20 cellular contexts compared by ENCODE assay signal in genomic region chr10:93457511-93457910, GRCh38. TPM values are rescaled to one million over a fixed set of nuclear protein-coding genes. Genes with fewer than 3 reads are reported as not detected.
DNase-seq lines count a peak whose midpoint lies in the region; ATAC-seq, FAIRE-seq and TF ChIP-seq lines count a peak whose summit lies in the region.
"Had no signal": no experiment of that assay in that cellular context is flagged by ENCODE, and none has a peak within 500 bp of the region (broad histone marks: within the 10 kb centered on the region; RNA-seq: fewer than 3 reads in every experiment).

No MANE protein-coding gene starts in this region.

- H3K79me2 ChIP-seq in endothelial cell of umbilical vein (ENCODE audit: control insufficient read depth, insufficient read depth, low read length) (peaks cover 68% of the 10 kb centered on the region), OCI-LY7 (ENCODE audit: insufficient read depth, low read depth, low read length) (no peaks in the 10 kb centered on the region), MM.1S (ENCODE audit: low read length) (no peaks in the 10 kb centered on the region)

- H3K4me3 ChIP-seq in Panc1 (ENCODE audit: low read depth in 2 of 2, low read length in 2 of 2) (no peak overlapping the region), endothelial cell of umbilical vein (replicated peaks in 1 of 3; ENCODE audit: insufficient read depth in 1 of 3, low read depth in 1 of 3, low read length in 3 of 3) (no peak overlapping the region), upper lobe of right lung (no peak overlapping the region), OCI-LY7 (ENCODE audit: low read depth, low read length, poor library complexity, severe bottlenecking) (no peak overlapping the region), MM.1S (ENCODE audit: low read length) (no peak overlapping the region)

- TF ChIP-seq POLR2A in endothelial cell of umbilical vein (IDR thresholded peaks at IDR 0.05; ENCODE audit: low read depth, low read length) = no peak

- intact Hi-C loops in Panc1 (cut with micrococcal nuclease; ENCODE audit: unreplicated experiment) = no loop called here
- intact Hi-C loops in endothelial cell of umbilical vein (cut with micrococcal nuclease) = no loop called here
- intact Hi-C loops in upper lobe of right lung (cut with DNase I) = no loop called here
- intact Hi-C loops in OCI-LY7 (cut with micrococcal nuclease; ENCODE audit: unreplicated experiment) = no loop called here

- ATAC-seq in Panc1 (no peak), upper lobe of right lung (no peak), GM19397 (IDR thresholded peaks at IDR 0.05; ENCODE audit: unreplicated experiment) (no peak)
- ATAC-seq: activated CD4-positive, CD25-positive, alpha-beta regulatory T cell treated with anti-CD3 and anti-CD28 coated beads, Interleukin-2, amount 50 U/mL, for 24 hours; stimulated activated memory B cell treated with anti-CD40 and anti-IgM and Interleukin-4, amounts not matched to agents 10 μg/mL and 1 μg/mL and 100 μg/mL, for 72 hours had no signal

- no peaks in the 10 kb centered on the region for H3K27me3 Mint-ChIP-seq in osteocyte (ENCODE audit: unreplicated experiment)
- H3K27me3 Mint-ChIP-seq: activated naive CD8-positive, alpha-beta T cell treated with anti-CD3 and anti-CD28 coated beads for 36 hours had no signal

- H3K36me3 Mint-ChIP-seq in osteocyte (ENCODE audit: unreplicated experiment) = peaks cover 38% of the 10 kb centered on the region
- H3K36me3 Mint-ChIP-seq: stimulated activated memory B cell treated with anti-CD40 and anti-IgM and Interleukin-4, amounts not matched to agents 10 μg/mL and 1 μg/mL and 100 μg/mL, for 72 hours had no signal

- H3K9me2 ChIP-seq in OCI-LY7 (ENCODE audit: insufficient read depth, low read length) = no peaks in the 10 kb centered on the region
- no peaks in the 10 kb centered on the region for H3K9me2 ChIP-seq in MM.1S (replicated peaks; ENCODE audit: insufficient read depth, low read length)

- DNase-seq in Panc1 (ENCODE audit: low read depth, low spot score) (no peak), endothelial cell of umbilical vein (ENCODE audit: low read depth, low spot score) (no peak), osteocyte (ENCODE audit: extremely low spot score, unreplicated experiment) (no peak), upper lobe of right lung (no peak), OCI-LY7 (ENCODE audit: low spot score) (no peak), MM.1S (no peak)
- DNase-seq: activated CD8-positive, alpha-beta memory T cell treated with anti-CD3 and anti-CD28 coated beads for 24 hours; activated naive CD8-positive, alpha-beta T cell treated with anti-CD3 and anti-CD28 coated beads for 36 hours; Calu3; GOT3; KBM-7; NCI-H1048; NCI-H2081; NCI-H524; stimulated activated CD4-positive, alpha-beta T cell treated with anti-CD3 and anti-CD28 coated beads, Interleukin-15, amount 100 ng/mL, for 24 hours had no signal

- peaks cover 77% of the 10 kb centered on the region for H3K4me1 Mint-ChIP-seq in osteocyte (ENCODE audit: unreplicated experiment)

- in situ Hi-C loops in Panc1 (cut with HindIII; ENCODE audit: low pct_unique_long_range_greater_than_20kb, low sequenced_read_pairs) = no loop called here

- peak overlapping the region; percentile 99 for H3K27ac Mint-ChIP-seq in osteocyte (ENCODE audit: unreplicated experiment)
- H3K27ac Mint-ChIP-seq: activated naive CD8-positive, alpha-beta T cell treated with anti-CD3 and anti-CD28 coated beads for 36 hours; activated T-helper 1 cell treated with anti-CD3 and anti-CD28 coated beads, Interleukin-12 subunit alpha, Interleukin-12 subunit beta, Interleukin-2, Interleukin-4 antibody, amounts not matched to agents 30 ng/mL and 10 ng/mL and 1 ng/mL, durations not matched to agents 14 hours and 24 hours and 36 hours; stimulated activated memory B cell treated with anti-CD40 and anti-IgM and Interleukin-4, amounts not matched to agents 10 μg/mL and 1 μg/mL and 100 μg/mL, for 72 hours had no signal

- H3F3A ChIP-seq in MM.1S (ENCODE audit: insufficient read depth, low read length) = no peaks in the 10 kb centered on the region

- no peak for TF ChIP-seq CTCF in Panc1 (IDR thresholded peaks at IDR 0.05)
- no peak for TF ChIP-seq CTCF in endothelial cell of umbilical vein (IDR thresholded peaks at IDR 0.05; ENCODE audit: extremely low read depth in 1 of 2, insufficient read depth in 1 of 2, low read depth in 1 of 2, low read length in 2 of 2)
- no peak for TF ChIP-seq CTCF in osteocyte (IDR thresholded peaks at IDR 0.05)
- no peak for TF ChIP-seq CTCF in upper lobe of right lung (IDR thresholded peaks at IDR 0.05)
- TF ChIP-seq CTCF in OCI-LY7 (conservative IDR thresholded peaks at IDR 0.05; ENCODE audit: low read length) = no peak
- TF ChIP-seq CTCF in MM.1S (IDR thresholded peaks at IDR 0.05; ENCODE audit: low read length) = no peak

- no peak for FAIRE-seq in endothelial cell of umbilical vein (lab: Jason Lieb, UNC)
- FAIRE-seq: islet of Langerhans had no signal

- H3K36me3 ChIP-seq in Panc1 (ENCODE audit: control insufficient read depth, insufficient read depth, low read length) (peaks cover 14% of the 10 kb centered on the region), endothelial cell of umbilical vein (ENCODE audit: control insufficient read depth in 2 of 2, extremely low read depth in 1 of 2, insufficient read depth in 2 of 2, low read length in 2 of 2) (peaks cover 19 to 21% of the 10 kb centered on the region in 2 experiments), upper lobe of right lung (peaks cover 22% of the 10 kb centered on the region), OCI-LY7 (ENCODE audit: insufficient read depth, low read length) (no peaks in the 10 kb centered on the region), MM.1S (replicated peaks; ENCODE audit: insufficient read depth, low read length) (no peaks in the 10 kb centered on the region)

- POLR2A ChIA-PET in Panc1 (lab: Charles Lee) (interaction anchor here (0.7 to 0.8 kb wide), 3 partner anchors 18 to 26 kb away, joined by 3 to 4 read pairs (median 4); no protein-coding TSS in a partner anchor), endothelial cell of umbilical vein (lab: Charles Lee) (interaction anchor here (0.9 to 2.0 kb wide), 4 partner anchors 12 to 77 kb away, joined by 3 to 13 read pairs (median 4); partner anchors contain the start of gene MYOF), OCI-LY7 (lab: Charles Lee) (interaction anchor here (0.6 to 1.2 kb wide), 5 partner anchors 13 to 77 kb away, joined by 3 to 4 read pairs (median 3); partner anchors contain the start of gene MYOF)

- H4K20me1 ChIP-seq in endothelial cell of umbilical vein (replicated peaks; ENCODE audit: control insufficient read depth, extremely low read depth, insufficient read depth, low read length) (no peaks in the 10 kb centered on the region), OCI-LY7 (ENCODE audit: insufficient read depth, low read length) (no peaks in the 10 kb centered on the region), MM.1S (ENCODE audit: insufficient read depth, low read length) (no peaks in the 10 kb centered on the region)

- H3K27me3 ChIP-seq in Panc1 (ENCODE audit: control insufficient read depth, insufficient read depth, low read length) (no peaks in the 10 kb centered on the region), endothelial cell of umbilical vein (ENCODE audit: control insufficient read depth in 2 of 2, insufficient read depth in 2 of 2, low read length in 2 of 2) (no peaks in the 10 kb centered on the region), upper lobe of right lung (no peaks in the 10 kb centered on the region), MM.1S (replicated peaks; ENCODE audit: insufficient read depth, low read length) (no peaks in the 10 kb centered on the region)

- CTCF ChIA-PET in Panc1 (lab: Charles Lee) = interaction anchor here (0.7 kb wide), 1 partner anchor 248 kb away, joined by 3 read pairs; no protein-coding TSS in a partner anchor
- CTCF ChIA-PET in endothelial cell of umbilical vein (lab: Charles Lee) = interaction anchor here (1.0 to 4.3 kb wide), 7 partner anchors 9 to 80 kb away, joined by 3 to 62 read pairs (median 5); partner anchors contain the start of gene MYOF
- CTCF ChIA-PET in OCI-LY7 (lab: Charles Lee; ENCODE audit: unreplicated experiment) = no interaction called here

- BruUV-seq in Panc1 (replicated peaks; lab: Mats Ljungman, UMichigan) = no TSS peak
- BruUV-seq in endothelial cell of umbilical vein (replicated peaks; lab: Mats Ljungman, UMichigan) = no TSS peak
- no TSS peak for BruUV-seq in OCI-LY7 (replicated peaks; lab: Mats Ljungman, UMichigan)

- H3K9me3 ChIP-seq in Panc1 (ENCODE audit: control insufficient read depth, insufficient read depth, low read depth, low read length) = no peaks in the 10 kb centered on the region
- H3K9me3 ChIP-seq in endothelial cell of umbilical vein (replicated peaks; ENCODE audit: control insufficient read depth, insufficient read depth, low read length) = no peaks in the 10 kb centered on the region
- no peaks in the 10 kb centered on the region for H3K9me3 ChIP-seq in upper lobe of right lung
- H3K9me3 ChIP-seq in OCI-LY7 (ENCODE audit: low read length) = 0 out of 2 replicates have a peak, but pooled peaks cover 5% of the 10 kb centered on the region
- no peaks in the 10 kb centered on the region for H3K9me3 ChIP-seq in MM.1S (replicated peaks; ENCODE audit: insufficient read depth, low read length)

- peak overlapping the region; percentile 100 for H3K27ac ChIP-seq in Panc1 (ENCODE audit: low read length)
- peak overlapping the region; percentile 7 for H3K27ac ChIP-seq in endothelial cell of umbilical vein (ENCODE audit: insufficient read depth, low read depth, low read length)
- H3K27ac ChIP-seq in upper lobe of right lung = peak overlapping the region; percentile 85
- H3K27ac ChIP-seq in OCI-LY7 (ENCODE audit: low read depth, low read length, poor library complexity, severe bottlenecking) = no peak overlapping the region
- no peak overlapping the region for H3K27ac ChIP-seq in MM.1S (ENCODE audit: low read length)

- H3K9ac ChIP-seq in endothelial cell of umbilical vein (replicated peaks; ENCODE audit: extremely low read depth, insufficient read depth, low read length) (no peak overlapping the region), MM.1S (ENCODE audit: low read length) (no peak overlapping the region)

- H3K4me3 Mint-ChIP-seq in osteocyte (ENCODE audit: unreplicated experiment) = no peak overlapping the region
- H3K4me3 Mint-ChIP-seq: activated naive CD8-positive, alpha-beta T cell treated with anti-CD3 and anti-CD28 coated beads for 36 hours; activated T-helper 1 cell treated with anti-CD3 and anti-CD28 coated beads, Interleukin-12 subunit alpha, Interleukin-12 subunit beta, Interleukin-2, Interleukin-4 antibody, amounts not matched to agents 30 ng/mL and 10 ng/mL and 1 ng/mL, durations not matched to agents 14 hours and 24 hours and 36 hours; stimulated activated memory B cell treated with anti-CD40 and anti-IgM and Interleukin-4, amounts not matched to agents 10 μg/mL and 1 μg/mL and 100 μg/mL, for 72 hours had no signal

- H3K9me1 ChIP-seq in endothelial cell of umbilical vein (replicated peaks; ENCODE audit: control insufficient read depth, extremely low read depth, insufficient read depth, low read length) = no peaks in the 10 kb centered on the region

- dilution Hi-C loops in endothelial cell of umbilical vein (cut with MboI; ENCODE audit: extremely low pct_ligation_motif_present, low sequenced_read_pairs) = no loop called here

- no peak overlapping the region for H3K4me2 ChIP-seq in endothelial cell of umbilical vein (ENCODE audit: insufficient read depth, low read length)
- no peak overlapping the region for H3K4me2 ChIP-seq in OCI-LY7 (ENCODE audit: low read length)
- no peak overlapping the region for H3K4me2 ChIP-seq in MM.1S (ENCODE audit: low read depth, low read length)

- peaks cover 66% of the 10 kb centered on the region for H3K4me1 ChIP-seq in Panc1 (ENCODE audit: control insufficient read depth, insufficient read depth, low read length)
- H3K4me1 ChIP-seq in endothelial cell of umbilical vein (ENCODE audit: control insufficient read depth, extremely low read depth, insufficient read depth, low read length) = peaks cover 47% of the 10 kb centered on the region
- H3K4me1 ChIP-seq in upper lobe of right lung = peaks cover 44% of the 10 kb centered on the region
- peaks cover 16% of the 10 kb centered on the region for H3K4me1 ChIP-seq in OCI-LY7 (ENCODE audit: insufficient read depth, low read length, poor library complexity, severe bottlenecking)
- H3K4me1 ChIP-seq in MM.1S (ENCODE audit: low read length) = no peaks in the 10 kb centered on the region

- H3K9me3 Mint-ChIP-seq in osteocyte (ENCODE audit: unreplicated experiment) = no peaks in the 10 kb centered on the region
- H3K9me3 Mint-ChIP-seq: activated naive CD8-positive, alpha-beta T cell treated with anti-CD3 and anti-CD28 coated beads for 36 hours; activated T-helper 1 cell treated with anti-CD3 and anti-CD28 coated beads, Interleukin-12 subunit alpha, Interleukin-12 subunit beta, Interleukin-2, Interleukin-4 antibody, amounts not matched to agents 30 ng/mL and 10 ng/mL and 1 ng/mL, durations not matched to agents 14 hours and 24 hours and 36 hours; stimulated activated memory B cell treated with anti-CD40 and anti-IgM and Interleukin-4, amounts not matched to agents 10 μg/mL and 1 μg/mL and 100 μg/mL, for 72 hours had no signal

- H2AFZ ChIP-seq in endothelial cell of umbilical vein (ENCODE audit: low read depth, low read length) (no peak overlapping the region), OCI-LY7 (ENCODE audit: low read length) (no peak overlapping the region), MM.1S (ENCODE audit: low read length) (no peak overlapping the region)

RNA-seq across cellular contexts. Expression of gene MYOF, which starts 24.6 kb away (rescaled TPM):
- total RNA-seq in Panc1 (2021; ENCODE audit: unreplicated experiment) (376 TPM), endothelial cell of umbilical vein (342 and 379 TPM in 2 replicates), osteocyte (470 and 517 TPM in 2 replicates), upper lobe of right lung (132 TPM), OCI-LY7 (2022) (0.30 and 0.42 TPM in 2 replicates)
- 187 TPM for polyA plus RNA-seq in Panc1 (2012; ENCODE audit: insufficient read length)
- polyA plus RNA-seq in endothelial cell of umbilical vein = 66.6 and 98.4 TPM in 2 replicates
- polyA plus RNA-seq in endothelial cell of umbilical vein (2011; cell fraction: cytosol; rRNA removed) = 135 and 154 TPM in 2 replicates
- 255 and 311 TPM in 2 replicates for polyA plus RNA-seq in endothelial cell of umbilical vein (2011; cell fraction: nucleus; rRNA removed)
- 238 and 280 TPM in 2 replicates for polyA plus RNA-seq in endothelial cell of umbilical vein (2012)
- polyA minus RNA-seq in endothelial cell of umbilical vein = 161 and 175 TPM in 2 replicates
- polyA minus RNA-seq in endothelial cell of umbilical vein (2011; cell fraction: cytosol; rRNA and poly(A)+ RNA removed) = 34.8 TPM
- 214 and 240 TPM in 2 replicates for polyA minus RNA-seq in endothelial cell of umbilical vein (2011; cell fraction: nucleus; rRNA and poly(A)+ RNA removed)
- total RNA-seq in OCI-LY7 (2014; rRNA removed; shearing (Covaris generic)) = not detected in 2 replicates

RNA-seq across cellular contexts. Expression of gene CEP55, which starts 38.9 kb away (rescaled TPM):
- total RNA-seq in Panc1 (2021; ENCODE audit: unreplicated experiment) (96.4 TPM), endothelial cell of umbilical vein (58.9 and 63.0 TPM in 2 replicates), osteocyte (8.6 and 9.5 TPM in 2 replicates), upper lobe of right lung (0.35 TPM), OCI-LY7 (2022) (68.3 and 75.2 TPM in 2 replicates)
- polyA plus RNA-seq in Panc1 (2012; ENCODE audit: insufficient read length) = 29.0 TPM
- polyA plus RNA-seq in endothelial cell of umbilical vein = 13.8 and 17.4 TPM in 2 replicates
- polyA plus RNA-seq in endothelial cell of umbilical vein (2011; cell fraction: cytosol; rRNA removed) = 32.1 and 33.5 TPM in 2 replicates
- 17.7 and 25.4 TPM in 2 replicates for polyA plus RNA-seq in endothelial cell of umbilical vein (2011; cell fraction: nucleus; rRNA removed)
- 25.8 and 64.9 TPM in 2 replicates for polyA plus RNA-seq in endothelial cell of umbilical vein (2012)
- polyA minus RNA-seq in endothelial cell of umbilical vein = 11.5 and 13.4 TPM in 2 replicates
- polyA minus RNA-seq in endothelial cell of umbilical vein (2011; cell fraction: cytosol; rRNA and poly(A)+ RNA removed) = 25.9 TPM
- polyA minus RNA-seq in endothelial cell of umbilical vein (2011; cell fraction: nucleus; rRNA and poly(A)+ RNA removed) = 7.3 and 12.3 TPM in 2 replicates
- total RNA-seq in OCI-LY7 (2014; rRNA removed; shearing (Covaris generic)) = 64.5 and 83.0 TPM in 2 replicates

Comparison
In these comparisons a context has a peak if more than half of its experiments do, and no peak if none do; other contexts are left out.
1. H3K27ac ChIP-seq: peak in Panc1 (single experiment), endothelial cell of umbilical vein (single experiment) and upper lobe of right lung (single experiment); none in OCI-LY7 (single experiment) and MM.1S (single experiment).
2. RNA of gene MYOF, which starts 24.6 kb away (total RNA-seq): 470 to 517 TPM in osteocyte, 342 to 379 TPM in endothelial cell of umbilical vein, 376 TPM in Panc1 (single experiment) and 132 TPM in upper lobe of right lung (single experiment); 0.30 to 0.42 TPM in OCI-LY7; every median in the first group is over 10 times any median in the second.